In genomic region chr12:62602445-62603060, GRCh38 we compare ENCODE assay signal across 1 cellular context.
TF ChIP-seq lines count a peak whose summit lies in the region.

No MANE protein-coding gene starts in this region.

TF ChIP-seq in K562, 482 proteins besides CTCF, POLR2A, EP300 and RAD21 (continued from another document and continues in another):
- no peak for TF ChIP-seq ZNF407 (IDR thresholded peaks at IDR 0.05; ENCODE audit: low read depth)
- no peak for TF ChIP-seq STAT5B (CRISPR knock-in tag; IDR thresholded peaks at IDR 0.05)
- TF ChIP-seq ATF1 (CRISPR knock-in tag; IDR thresholded peaks at IDR 0.05): no peak
- TF ChIP-seq ATF1 (tag; IDR thresholded peaks at IDR 0.05): peak; percentile 85
- TF ChIP-seq RHOXF2B (CRISPR knock-in tag; conservative IDR thresholded peaks at IDR 0.05): no peak
- TF ChIP-seq MBD2 (IDR thresholded peaks at IDR 0.05; ENCODE audit: borderline replicate concordance, low read depth): 0 out of 2 replicates have a peak, but pooled peaks have one; percentile 11
- TF ChIP-seq ILK (tag; IDR thresholded peaks at IDR 0.05; ENCODE audit: borderline replicate concordance, low read depth): no peak
- TF ChIP-seq SP1 (CRISPR knock-in tag; IDR thresholded peaks at IDR 0.05): peak; percentile 47
- TF ChIP-seq ZFP30 (CRISPR knock-in tag; IDR thresholded peaks at IDR 0.05; ENCODE audit: borderline replicate concordance): no peak
- no peak for TF ChIP-seq FIP1L1 (IDR thresholded peaks at IDR 0.05; ENCODE audit: low read depth, low read length, poor library complexity, severe bottlenecking)
- TF ChIP-seq TAF15 (IDR thresholded peaks at IDR 0.05; ENCODE audit: low read depth, low read length): no peak
- no peak; the same call in 1 of the 2 replicates for TF ChIP-seq ZNF239 (CRISPR knock-in tag; IDR thresholded peaks at IDR 0.05)
- TF ChIP-seq ZBTB17 (CRISPR knock-in tag; IDR thresholded peaks at IDR 0.05): peak; percentile 85
- TF ChIP-seq PHF21A (IDR thresholded peaks at IDR 0.05; ENCODE audit: borderline replicate concordance, low read depth): no peak
- no peak for TF ChIP-seq DACH1 (IDR thresholded peaks at IDR 0.05; ENCODE audit: partially characterized antibody)
- no peak for TF ChIP-seq SAFB2 (IDR thresholded peaks at IDR 0.05; ENCODE audit: borderline replicate concordance, low read depth, low read length, severe bottlenecking)
- TF ChIP-seq PHTF2 (CRISPR knock-in tag; IDR thresholded peaks at IDR 0.05): no peak
- peak; percentile 77 for TF ChIP-seq GABPA (tag; conservative IDR thresholded peaks at IDR 0.05; ENCODE audit: low read depth)
- no peak for TF ChIP-seq ZNF316 (IDR thresholded peaks at IDR 0.05)
- no peak for TF ChIP-seq ZNF444 (CRISPR knock-in tag; IDR thresholded peaks at IDR 0.05)
- TF ChIP-seq SMARCA5 (IDR thresholded peaks at IDR 0.05): no peak
- TF ChIP-seq CC2D1A (IDR thresholded peaks at IDR 0.05): no peak
- peak; percentile 34 to 66 for TF ChIP-seq AFF1 (IDR thresholded peaks at IDR 0.05; ENCODE audit: low read depth in 1 of 2, partially characterized antibody in 2 of 2)
- TF ChIP-seq CBX5 (IDR thresholded peaks at IDR 0.05; ENCODE audit: borderline replicate concordance, low read depth): no peak; the same call in 1 of the 2 replicates
- TF ChIP-seq ZNF232 (CRISPR knock-in tag; IDR thresholded peaks at IDR 0.05): peak; percentile 90
- no peak for TF ChIP-seq JUNB (CRISPR knock-in tag; conservative IDR thresholded peaks at IDR 0.05)
- TF ChIP-seq ZBTB2 (IDR thresholded peaks at IDR 0.05): no peak
- no peak for TF ChIP-seq BRD9 (IDR thresholded peaks at IDR 0.05; ENCODE audit: low read depth, partially characterized antibody)
- TF ChIP-seq TCF15 (CRISPR knock-in tag; IDR thresholded peaks at IDR 0.05): 0 out of 2 replicates have a peak, but pooled peaks have one; percentile 46
- TF ChIP-seq ZNF507 (tag; conservative IDR thresholded peaks at IDR 0.05): no peak
- no peak for TF ChIP-seq HNRNPLL (IDR thresholded peaks at IDR 0.05; ENCODE audit: low read depth, low read length, poor library complexity, severe bottlenecking)
- peak; percentile 57 for TF ChIP-seq GMEB1 (CRISPR knock-in tag; IDR thresholded peaks at IDR 0.05)
- TF ChIP-seq TAF7 (tag; IDR thresholded peaks at IDR 0.05): peak; percentile 56; the same call in 1 of the 2 replicates
- TF ChIP-seq, protein P1, sequence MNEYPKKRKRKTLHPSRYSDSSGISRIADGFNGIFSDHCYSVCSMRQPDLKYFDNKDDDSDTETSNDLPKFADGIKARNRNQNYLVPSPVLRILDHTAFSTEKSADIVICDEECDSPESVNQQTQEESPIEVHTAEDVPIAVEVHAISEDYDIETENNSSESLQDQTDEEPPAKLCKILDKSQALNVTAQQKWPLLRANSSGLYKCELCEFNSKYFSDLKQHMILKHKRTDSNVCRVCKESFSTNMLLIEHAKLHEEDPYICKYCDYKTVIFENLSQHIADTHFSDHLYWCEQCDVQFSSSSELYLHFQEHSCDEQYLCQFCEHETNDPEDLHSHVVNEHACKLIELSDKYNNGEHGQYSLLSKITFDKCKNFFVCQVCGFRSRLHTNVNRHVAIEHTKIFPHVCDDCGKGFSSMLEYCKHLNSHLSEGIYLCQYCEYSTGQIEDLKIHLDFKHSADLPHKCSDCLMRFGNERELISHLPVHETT (CRISPR knock-in tag; conservative IDR thresholded peaks at IDR 0.05 in 1 of 2, IDR thresholded peaks at IDR 0.05 in 1 of 2): peak in 1 of 2 experiments; percentile 93; a peak in 2 of 4 replicates
- no peak for TF ChIP-seq GABPB2 (CRISPR knock-in tag; conservative IDR thresholded peaks at IDR 0.05)
- TF ChIP-seq HLTF (IDR thresholded peaks at IDR 0.05): no peak
- peak; percentile 59; the same call in 1 of the 2 replicates for TF ChIP-seq FOSL1 (tag; conservative IDR thresholded peaks at IDR 0.05)
- no peak for TF ChIP-seq HNRNPL (IDR thresholded peaks at IDR 0.05; ENCODE audit: low read depth, low read length)
- TF ChIP-seq PTRF (tag; IDR thresholded peaks at IDR 0.05): no peak
- peak; percentile 91 for TF ChIP-seq ETV1 (tag; conservative IDR thresholded peaks at IDR 0.05; ENCODE audit: low read depth)
- TF ChIP-seq SMC3 (conservative IDR thresholded peaks at IDR 0.05; ENCODE audit: insufficient read depth, low read depth, low read length): no peak
- peak; percentile 75; the same call in 1 of the 2 replicates for TF ChIP-seq TEAD4 (IDR thresholded peaks at IDR 0.05; ENCODE audit: low read length)
- no peak for TF ChIP-seq TEAD4 (CRISPR knock-in tag; IDR thresholded peaks at IDR 0.05; ENCODE audit: borderline replicate concordance)
- TF ChIP-seq, protein P2, sequence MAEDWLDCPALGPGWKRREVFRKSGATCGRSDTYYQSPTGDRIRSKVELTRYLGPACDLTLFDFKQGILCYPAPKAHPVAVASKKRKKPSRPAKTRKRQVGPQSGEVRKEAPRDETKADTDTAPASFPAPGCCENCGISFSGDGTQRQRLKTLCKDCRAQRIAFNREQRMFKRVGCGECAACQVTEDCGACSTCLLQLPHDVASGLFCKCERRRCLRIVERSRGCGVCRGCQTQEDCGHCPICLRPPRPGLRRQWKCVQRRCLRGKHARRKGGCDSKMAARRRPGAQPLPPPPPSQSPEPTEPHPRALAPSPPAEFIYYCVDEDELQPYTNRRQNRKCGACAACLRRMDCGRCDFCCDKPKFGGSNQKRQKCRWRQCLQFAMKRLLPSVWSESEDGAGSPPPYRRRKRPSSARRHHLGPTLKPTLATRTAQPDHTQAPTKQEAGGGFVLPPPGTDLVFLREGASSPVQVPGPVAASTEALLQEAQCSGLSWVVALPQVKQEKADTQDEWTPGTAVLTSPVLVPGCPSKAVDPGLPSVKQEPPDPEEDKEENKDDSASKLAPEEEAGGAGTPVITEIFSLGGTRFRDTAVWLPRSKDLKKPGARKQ (CRISPR knock-in tag; IDR thresholded peaks at IDR 0.05): no peak
- TF ChIP-seq ZBTB34 (CRISPR knock-in tag; IDR thresholded peaks at IDR 0.05): no peak
- TF ChIP-seq SIN3B (IDR thresholded peaks at IDR 0.05; ENCODE audit: low read depth): no peak; the same call in 1 of the 2 replicates
